ENCODE assay signal across 13 cellular contexts in genomic region chr18:46320928-46321855, GRCh38.
A peak's percentile ranks its signal among the peaks of the same experiment; 100 is the strongest.
DNase-seq lines count a peak whose midpoint lies in the region; ATAC-seq and TF ChIP-seq lines count a peak whose summit lies in the region.
"Had no signal": no experiment of that assay in that cellular context is flagged by ENCODE, and none has a peak within 500 bp of the region (broad histone marks: within the 10 kb centered on the region; RNA-seq: fewer than 3 reads in every experiment).

No MANE protein-coding gene starts in this region.

- no peak for TF ChIP-seq CTCF in cardiac fibroblast (IDR thresholded peaks at IDR 0.05; ENCODE audit: low read depth, low read length)
- TF ChIP-seq CTCF in psoas muscle (IDR thresholded peaks at IDR 0.05): no peak

- H3K4me3 ChIP-seq in cardiac fibroblast (replicated peaks in 1 of 2; ENCODE audit: low read depth in 2 of 2, low read length in 2 of 2): no peak overlapping the region
- H3K4me3 ChIP-seq in psoas muscle: no peak overlapping the region
- H3K4me3 ChIP-seq in Karpas-422 (ENCODE audit: low read length): no peak overlapping the region

- no peak overlapping the region for H2AFZ ChIP-seq in Karpas-422 (ENCODE audit: low read length)

- DNase-seq in ELR (ENCODE audit: low read depth) (peak; percentile 76), M059J (ENCODE audit: low read depth) (peak; percentile 92), cardiac fibroblast (ENCODE audit: low read depth in 2 of 2) (peak; percentile 35 to 76), psoas muscle (no peak), Karpas-422 (no peak), HuH-7.5 (ENCODE audit: low spot score) (no peak)
- DNase-seq: activated CD4-positive, CD25-positive, alpha-beta regulatory T cell; activated T-cell treated with anti-CD3 and anti-CD28 coated beads, Interleukin-2, amount 50 U/mL, for 72 hours; KBM-7; SHP77; stimulated activated CD4-positive, alpha-beta T cell treated with anti-CD3 and anti-CD28 coated beads, Interleukin-15, amount 100 ng/mL, for 24 hours had no signal

- H3K27ac ChIP-seq in psoas muscle: peak overlapping the region; percentile 56
- H3K27ac ChIP-seq in Karpas-422 (ENCODE audit: low read length): no peak overlapping the region

- H3K4me1 ChIP-seq in psoas muscle (peaks cover 17% of the 10 kb centered on the region), Karpas-422 (ENCODE audit: low read length) (peaks cover 5% of the 10 kb centered on the region)

- H3K36me3 ChIP-seq in psoas muscle (ENCODE audit: insufficient read depth in 1 of 2, low read depth in 1 of 2) (no peaks in the 10 kb centered on the region), Karpas-422 (ENCODE audit: insufficient read depth, low read length) (no peaks in the 10 kb centered on the region)

- no peaks in the 10 kb centered on the region for H3K79me2 ChIP-seq in Karpas-422 (ENCODE audit: low read length)

- H3K9me3 ChIP-seq in psoas muscle (no peaks in the 10 kb centered on the region), Karpas-422 (ENCODE audit: low read length) (no peaks in the 10 kb centered on the region)

- intact Hi-C loops in psoas muscle (cut with DNase I): no loop called here

- ATAC-seq in psoas muscle (no peak), HG02970 (IDR thresholded peaks at IDR 0.05; ENCODE audit: low FRiP score, unreplicated experiment) (no peak), GM18517 (IDR thresholded peaks at IDR 0.05; ENCODE audit: unreplicated experiment) (no peak)
- ATAC-seq: activated T-cell treated with anti-CD3 and anti-CD28 coated beads, Interleukin-2, amount 50 U/mL, for 72 hours had no signal

- H3K9ac ChIP-seq in Karpas-422 (ENCODE audit: low read length): no peak overlapping the region

- H3K27me3 ChIP-seq in psoas muscle (ENCODE audit: insufficient read depth in 3 of 3, low read length in 2 of 3) (no peaks in the 10 kb centered on the region), Karpas-422 (ENCODE audit: low read length) (no peaks in the 10 kb centered on the region)

- WGBS in psoas muscle, 3 donors: 83 to 92% (median 85%) methylated on average over 3 of the region's 3 CpGs

- H4K20me1 ChIP-seq in Karpas-422 (ENCODE audit: insufficient read depth, low read depth, low read length): no peaks in the 10 kb centered on the region

- no peaks in the 10 kb centered on the region for H3K9me2 ChIP-seq in Karpas-422 (replicated peaks; ENCODE audit: insufficient read depth, low read length)

- H3K4me2 ChIP-seq in Karpas-422 (ENCODE audit: low read depth, low read length, poor library complexity, severe bottlenecking): no peak overlapping the region

Comparison
In these comparisons a context has a peak if more than half of its experiments do, and no peak if none do; other contexts are left out.
1. DNase-seq: peak in ELR (single experiment), M059J (single experiment) and cardiac fibroblast (2 of 2); none in psoas muscle (0 of 2), Karpas-422 (single experiment) and HuH-7.5 (single experiment).